1 cellular context compared by ENCODE assay signal in the genomic region with DNA sequence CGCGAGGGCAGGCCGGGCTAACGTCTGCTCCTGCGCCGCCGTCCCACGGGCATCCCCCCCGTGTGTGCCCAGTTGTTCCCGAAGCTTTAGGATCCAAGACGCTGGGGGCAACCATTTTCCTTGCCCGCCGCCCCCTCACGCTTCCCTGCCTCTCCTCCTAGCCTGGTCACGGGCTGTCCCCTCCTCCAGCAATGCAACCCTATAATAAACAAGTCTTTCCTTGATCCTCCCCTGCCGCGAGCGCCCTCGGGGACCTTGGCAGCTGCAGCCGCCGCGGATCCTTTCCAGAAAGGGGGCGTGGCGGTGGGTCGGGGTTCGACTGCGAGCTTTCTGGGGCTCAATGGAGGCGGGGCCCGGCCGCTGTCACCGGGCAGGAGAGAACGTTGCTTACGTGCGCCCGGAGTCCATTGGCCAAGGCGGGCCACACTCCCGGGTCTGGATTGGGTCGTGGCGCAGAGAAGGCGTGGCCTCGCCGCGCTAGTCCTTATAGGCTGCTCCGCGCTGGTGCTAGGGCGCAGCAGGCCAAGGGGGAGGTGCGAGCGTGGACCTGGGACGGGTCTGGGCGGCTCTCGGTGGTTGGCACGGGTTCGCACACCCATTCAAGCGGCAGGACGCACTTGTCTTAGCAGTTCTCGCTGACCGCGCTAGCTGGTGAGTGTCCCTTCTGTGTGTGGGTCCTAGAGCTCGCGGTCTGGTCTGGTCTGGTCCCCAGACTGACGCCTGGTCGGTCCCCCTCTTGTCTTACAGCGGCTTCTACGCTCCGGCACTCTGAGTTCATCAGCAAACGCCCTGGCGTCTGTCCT.
TF ChIP-seq lines count a peak whose summit lies in the region.

A gene with protein sequence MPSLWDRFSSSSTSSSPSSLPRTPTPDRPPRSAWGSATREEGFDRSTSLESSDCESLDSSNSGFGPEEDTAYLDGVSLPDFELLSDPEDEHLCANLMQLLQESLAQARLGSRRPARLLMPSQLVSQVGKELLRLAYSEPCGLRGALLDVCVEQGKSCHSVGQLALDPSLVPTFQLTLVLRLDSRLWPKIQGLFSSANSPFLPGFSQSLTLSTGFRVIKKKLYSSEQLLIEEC (plus strand): TSS at position 515 of the 803 bp plus-strand sequence. CDS start 293 bp downstream, outside the sequence.

TF ChIP-seq in K562, 482 proteins besides CTCF, POLR2A, EP300 and RAD21 (continued from another document and continues in another):
- TF ChIP-seq CHD4 (IDR thresholded peaks at IDR 0.05; ENCODE audit: insufficient read depth, insufficient replicate concordance, low read depth, low read length, poor library complexity, severe bottlenecking) = no peak
- no peak for TF ChIP-seq HDAC3 (IDR thresholded peaks at IDR 0.05; ENCODE audit: borderline replicate concordance, partially characterized antibody)
- peak; percentile 83; the same call in 1 of the 2 replicates for TF ChIP-seq HNRNPL (IDR thresholded peaks at IDR 0.05; ENCODE audit: low read depth, low read length)
- TF ChIP-seq E2F3 (CRISPR knock-in tag; IDR thresholded peaks at IDR 0.05) = peak; percentile 36; the same call in 1 of the 2 replicates
- no peak for TF ChIP-seq CBFA2T2 (conservative IDR thresholded peaks at IDR 0.05)
- TF ChIP-seq ZNF583 (CRISPR knock-in tag; IDR thresholded peaks at IDR 0.05) = peak; percentile 72
- no peak for TF ChIP-seq ASH1L (IDR thresholded peaks at IDR 0.05; ENCODE audit: borderline replicate concordance, low read depth, partially characterized antibody)
- TF ChIP-seq RBFOX2 (IDR thresholded peaks at IDR 0.05; ENCODE audit: low read depth, low read length) = peak; percentile 74
- peak; percentile 96 for TF ChIP-seq NR2F6 (CRISPR knock-in tag; IDR thresholded peaks at IDR 0.05)
- no peak for TF ChIP-seq PHF21A (IDR thresholded peaks at IDR 0.05; ENCODE audit: borderline replicate concordance, low read depth)
- peak; percentile 96 for TF ChIP-seq SP1 (CRISPR knock-in tag; IDR thresholded peaks at IDR 0.05)
- peak; percentile 27; the same call in 1 of the 2 replicates for TF ChIP-seq ZBTB7A (IDR thresholded peaks at IDR 0.05; ENCODE audit: borderline replicate concordance, control insufficient read depth, low read depth, low read length)
- no peak for TF ChIP-seq PTBP1 (IDR thresholded peaks at IDR 0.05; ENCODE audit: low read depth, low read length)
- TF ChIP-seq NR3C1 (CRISPR knock-in tag; IDR thresholded peaks at IDR 0.05) = no peak
- no peak for TF ChIP-seq STAG1 (CRISPR knock-in tag; IDR thresholded peaks at IDR 0.05; ENCODE audit: borderline replicate concordance)
- 0 out of 2 replicates have a peak, but pooled peaks have one; percentile 32 for TF ChIP-seq TSHZ1 (CRISPR knock-in tag; IDR thresholded peaks at IDR 0.05)
- 0 out of 2 replicates have a peak, but pooled peaks have one; percentile 73 for TF ChIP-seq ZNF232 (CRISPR knock-in tag; IDR thresholded peaks at IDR 0.05)
- TF ChIP-seq FOXJ2 (tag; IDR thresholded peaks at IDR 0.05) = peak; percentile 83
- no peak for TF ChIP-seq C11orf30 (IDR thresholded peaks at IDR 0.05; ENCODE audit: low read depth)
- TF ChIP-seq, protein P1, sequence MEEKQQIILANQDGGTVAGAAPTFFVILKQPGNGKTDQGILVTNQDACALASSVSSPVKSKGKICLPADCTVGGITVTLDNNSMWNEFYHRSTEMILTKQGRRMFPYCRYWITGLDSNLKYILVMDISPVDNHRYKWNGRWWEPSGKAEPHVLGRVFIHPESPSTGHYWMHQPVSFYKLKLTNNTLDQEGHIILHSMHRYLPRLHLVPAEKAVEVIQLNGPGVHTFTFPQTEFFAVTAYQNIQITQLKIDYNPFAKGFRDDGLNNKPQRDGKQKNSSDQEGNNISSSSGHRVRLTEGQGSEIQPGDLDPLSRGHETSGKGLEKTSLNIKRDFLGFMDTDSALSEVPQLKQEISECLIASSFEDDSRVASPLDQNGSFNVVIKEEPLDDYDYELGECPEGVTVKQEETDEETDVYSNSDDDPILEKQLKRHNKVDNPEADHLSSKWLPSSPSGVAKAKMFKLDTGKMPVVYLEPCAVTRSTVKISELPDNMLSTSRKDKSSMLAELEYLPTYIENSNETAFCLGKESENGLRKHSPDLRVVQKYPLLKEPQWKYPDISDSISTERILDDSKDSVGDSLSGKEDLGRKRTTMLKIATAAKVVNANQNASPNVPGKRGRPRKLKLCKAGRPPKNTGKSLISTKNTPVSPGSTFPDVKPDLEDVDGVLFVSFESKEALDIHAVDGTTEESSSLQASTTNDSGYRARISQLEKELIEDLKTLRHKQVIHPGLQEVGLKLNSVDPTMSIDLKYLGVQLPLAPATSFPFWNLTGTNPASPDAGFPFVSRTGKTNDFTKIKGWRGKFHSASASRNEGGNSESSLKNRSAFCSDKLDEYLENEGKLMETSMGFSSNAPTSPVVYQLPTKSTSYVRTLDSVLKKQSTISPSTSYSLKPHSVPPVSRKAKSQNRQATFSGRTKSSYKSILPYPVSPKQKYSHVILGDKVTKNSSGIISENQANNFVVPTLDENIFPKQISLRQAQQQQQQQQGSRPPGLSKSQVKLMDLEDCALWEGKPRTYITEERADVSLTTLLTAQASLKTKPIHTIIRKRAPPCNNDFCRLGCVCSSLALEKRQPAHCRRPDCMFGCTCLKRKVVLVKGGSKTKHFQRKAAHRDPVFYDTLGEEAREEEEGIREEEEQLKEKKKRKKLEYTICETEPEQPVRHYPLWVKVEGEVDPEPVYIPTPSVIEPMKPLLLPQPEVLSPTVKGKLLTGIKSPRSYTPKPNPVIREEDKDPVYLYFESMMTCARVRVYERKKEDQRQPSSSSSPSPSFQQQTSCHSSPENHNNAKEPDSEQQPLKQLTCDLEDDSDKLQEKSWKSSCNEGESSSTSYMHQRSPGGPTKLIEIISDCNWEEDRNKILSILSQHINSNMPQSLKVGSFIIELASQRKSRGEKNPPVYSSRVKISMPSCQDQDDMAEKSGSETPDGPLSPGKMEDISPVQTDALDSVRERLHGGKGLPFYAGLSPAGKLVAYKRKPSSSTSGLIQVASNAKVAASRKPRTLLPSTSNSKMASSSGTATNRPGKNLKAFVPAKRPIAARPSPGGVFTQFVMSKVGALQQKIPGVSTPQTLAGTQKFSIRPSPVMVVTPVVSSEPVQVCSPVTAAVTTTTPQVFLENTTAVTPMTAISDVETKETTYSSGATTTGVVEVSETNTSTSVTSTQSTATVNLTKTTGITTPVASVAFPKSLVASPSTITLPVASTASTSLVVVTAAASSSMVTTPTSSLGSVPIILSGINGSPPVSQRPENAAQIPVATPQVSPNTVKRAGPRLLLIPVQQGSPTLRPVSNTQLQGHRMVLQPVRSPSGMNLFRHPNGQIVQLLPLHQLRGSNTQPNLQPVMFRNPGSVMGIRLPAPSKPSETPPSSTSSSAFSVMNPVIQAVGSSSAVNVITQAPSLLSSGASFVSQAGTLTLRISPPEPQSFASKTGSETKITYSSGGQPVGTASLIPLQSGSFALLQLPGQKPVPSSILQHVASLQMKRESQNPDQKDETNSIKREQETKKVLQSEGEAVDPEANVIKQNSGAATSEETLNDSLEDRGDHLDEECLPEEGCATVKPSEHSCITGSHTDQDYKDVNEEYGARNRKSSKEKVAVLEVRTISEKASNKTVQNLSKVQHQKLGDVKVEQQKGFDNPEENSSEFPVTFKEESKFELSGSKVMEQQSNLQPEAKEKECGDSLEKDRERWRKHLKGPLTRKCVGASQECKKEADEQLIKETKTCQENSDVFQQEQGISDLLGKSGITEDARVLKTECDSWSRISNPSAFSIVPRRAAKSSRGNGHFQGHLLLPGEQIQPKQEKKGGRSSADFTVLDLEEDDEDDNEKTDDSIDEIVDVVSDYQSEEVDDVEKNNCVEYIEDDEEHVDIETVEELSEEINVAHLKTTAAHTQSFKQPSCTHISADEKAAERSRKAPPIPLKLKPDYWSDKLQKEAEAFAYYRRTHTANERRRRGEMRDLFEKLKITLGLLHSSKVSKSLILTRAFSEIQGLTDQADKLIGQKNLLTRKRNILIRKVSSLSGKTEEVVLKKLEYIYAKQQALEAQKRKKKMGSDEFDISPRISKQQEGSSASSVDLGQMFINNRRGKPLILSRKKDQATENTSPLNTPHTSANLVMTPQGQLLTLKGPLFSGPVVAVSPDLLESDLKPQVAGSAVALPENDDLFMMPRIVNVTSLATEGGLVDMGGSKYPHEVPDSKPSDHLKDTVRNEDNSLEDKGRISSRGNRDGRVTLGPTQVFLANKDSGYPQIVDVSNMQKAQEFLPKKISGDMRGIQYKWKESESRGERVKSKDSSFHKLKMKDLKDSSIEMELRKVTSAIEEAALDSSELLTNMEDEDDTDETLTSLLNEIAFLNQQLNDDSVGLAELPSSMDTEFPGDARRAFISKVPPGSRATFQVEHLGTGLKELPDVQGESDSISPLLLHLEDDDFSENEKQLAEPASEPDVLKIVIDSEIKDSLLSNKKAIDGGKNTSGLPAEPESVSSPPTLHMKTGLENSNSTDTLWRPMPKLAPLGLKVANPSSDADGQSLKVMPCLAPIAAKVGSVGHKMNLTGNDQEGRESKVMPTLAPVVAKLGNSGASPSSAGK (IDR thresholded peaks at IDR 0.05) = no peak
- TF ChIP-seq NFE2 (IDR thresholded peaks at IDR 0.05; ENCODE audit: low read depth) = 0 out of 2 replicates have a peak, but pooled peaks have one; percentile 8
- no peak for TF ChIP-seq EHMT2 (IDR thresholded peaks at IDR 0.05)
- TF ChIP-seq MAZ (CRISPR knock-in tag; conservative IDR thresholded peaks at IDR 0.05 in 1 of 2, IDR thresholded peaks at IDR 0.05 in 1 of 2) = peak; percentile 86 to 93
- TF ChIP-seq HDAC8 (tag; IDR thresholded peaks at IDR 0.05) = no peak
- TF ChIP-seq, protein P2, sequence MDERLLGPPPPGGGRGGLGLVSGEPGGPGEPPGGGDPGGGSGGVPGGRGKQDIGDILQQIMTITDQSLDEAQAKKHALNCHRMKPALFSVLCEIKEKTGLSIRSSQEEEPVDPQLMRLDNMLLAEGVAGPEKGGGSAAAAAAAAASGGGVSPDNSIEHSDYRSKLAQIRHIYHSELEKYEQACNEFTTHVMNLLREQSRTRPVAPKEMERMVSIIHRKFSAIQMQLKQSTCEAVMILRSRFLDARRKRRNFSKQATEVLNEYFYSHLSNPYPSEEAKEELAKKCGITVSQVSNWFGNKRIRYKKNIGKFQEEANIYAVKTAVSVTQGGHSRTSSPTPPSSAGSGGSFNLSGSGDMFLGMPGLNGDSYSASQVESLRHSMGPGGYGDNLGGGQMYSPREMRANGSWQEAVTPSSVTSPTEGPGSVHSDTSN (CRISPR knock-in tag; IDR thresholded peaks at IDR 0.05; ENCODE audit: low read depth) = no peak
- TF ChIP-seq, protein P2 (tag; conservative IDR thresholded peaks at IDR 0.05; ENCODE audit: low read depth) = no peak
- TF ChIP-seq GATA2 (CRISPR knock-in tag; IDR thresholded peaks at IDR 0.05) = no peak
- TF ChIP-seq, protein P3, sequence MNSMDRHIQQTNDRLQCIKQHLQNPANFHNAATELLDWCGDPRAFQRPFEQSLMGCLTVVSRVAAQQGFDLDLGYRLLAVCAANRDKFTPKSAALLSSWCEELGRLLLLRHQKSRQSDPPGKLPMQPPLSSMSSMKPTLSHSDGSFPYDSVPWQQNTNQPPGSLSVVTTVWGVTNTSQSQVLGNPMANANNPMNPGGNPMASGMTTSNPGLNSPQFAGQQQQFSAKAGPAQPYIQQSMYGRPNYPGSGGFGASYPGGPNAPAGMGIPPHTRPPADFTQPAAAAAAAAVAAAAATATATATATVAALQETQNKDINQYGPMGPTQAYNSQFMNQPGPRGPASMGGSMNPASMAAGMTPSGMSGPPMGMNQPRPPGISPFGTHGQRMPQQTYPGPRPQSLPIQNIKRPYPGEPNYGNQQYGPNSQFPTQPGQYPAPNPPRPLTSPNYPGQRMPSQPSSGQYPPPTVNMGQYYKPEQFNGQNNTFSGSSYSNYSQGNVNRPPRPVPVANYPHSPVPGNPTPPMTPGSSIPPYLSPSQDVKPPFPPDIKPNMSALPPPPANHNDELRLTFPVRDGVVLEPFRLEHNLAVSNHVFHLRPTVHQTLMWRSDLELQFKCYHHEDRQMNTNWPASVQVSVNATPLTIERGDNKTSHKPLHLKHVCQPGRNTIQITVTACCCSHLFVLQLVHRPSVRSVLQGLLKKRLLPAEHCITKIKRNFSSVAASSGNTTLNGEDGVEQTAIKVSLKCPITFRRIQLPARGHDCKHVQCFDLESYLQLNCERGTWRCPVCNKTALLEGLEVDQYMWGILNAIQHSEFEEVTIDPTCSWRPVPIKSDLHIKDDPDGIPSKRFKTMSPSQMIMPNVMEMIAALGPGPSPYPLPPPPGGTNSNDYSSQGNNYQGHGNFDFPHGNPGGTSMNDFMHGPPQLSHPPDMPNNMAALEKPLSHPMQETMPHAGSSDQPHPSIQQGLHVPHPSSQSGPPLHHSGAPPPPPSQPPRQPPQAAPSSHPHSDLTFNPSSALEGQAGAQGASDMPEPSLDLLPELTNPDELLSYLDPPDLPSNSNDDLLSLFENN (IDR thresholded peaks at IDR 0.05; ENCODE audit: low read depth in 2 of 2, low read length in 2 of 2) = peak; percentile 8 to 87; a peak in 2 of 4 replicates
